Comparison of ENCODE assay signal across 6 cellular contexts in genomic region chr12:55862931-55863330, GRCh38. TPM values are rescaled to one million over a fixed set of nuclear protein-coding genes. Genes with fewer than 3 reads are reported as not detected.
"Had no signal": no experiment of that assay in that cellular context is flagged by ENCODE, and none has a peak within 500 bp of the region (broad histone marks: within the 10 kb centered on the region; RNA-seq: fewer than 3 reads in every experiment).

No MANE protein-coding gene starts in this region.

RNA-seq across cellular contexts. Expression of gene MMP19, which starts 20.2 kb away (rescaled TPM):
- total RNA-seq: activated naive CD8-positive, alpha-beta T cell treated with anti-CD3 and anti-CD28 coated beads for 36 hours; activated T-cell treated with anti-CD3 and anti-CD28 coated beads, Interleukin-2, amount 50 U/mL, for 4 hours; activated T-helper 1 cell treated with anti-CD3 and anti-CD28 coated beads, Interleukin-12 subunit alpha, Interleukin-12 subunit beta, Interleukin-2, Interleukin-4 antibody, amounts not matched to agents 30 ng/mL and 10 ng/mL and 1 ng/mL, durations not matched to agents 14 hours and 24 hours and 36 hours; activated T-helper 17 cell treated with anti-CD3 and anti-CD28 coated beads, Interleukin-2, amount 50 U/mL, for 72 hours; activated T-helper 2 cell treated with anti-CD3 and anti-CD28 coated beads, Interferon-gamma antibody, Interleukin-2, Interleukin-4, amounts not matched to agents 10 μg/mL and 5 μg/mL and 100 μg/mL, durations not matched to agents 14 hours and 24 hours and 36 hours; cardiac muscle cell had no signal
